ENCODE assay signal across 28 cellular contexts in genomic region chr9:16716631-16717030, GRCh38.
"Had no signal": no experiment of that assay in that cellular context is flagged by ENCODE, and none has a peak within 500 bp of the region (broad histone marks: within the 10 kb centered on the region; RNA-seq: fewer than 3 reads in every experiment).

No MANE protein-coding gene starts in this region.

- H3K27me3 Mint-ChIP-seq: activated T-helper 17 cell treated with anti-CD3 and anti-CD28 coated beads, Interleukin-2, amount 50 U/mL, for 72 hours; central memory CD8-positive, alpha-beta T cell had no signal

- FAIRE-seq: bronchial epithelial cell, frontal cortex had no signal

- H3K4me3 ChIP-seq: coronary artery, dorsolateral prefrontal cortex had no signal

- H3K27me3 ChIP-seq: brain microvascular endothelial cell had no signal

- H3K4me1 Mint-ChIP-seq: activated T-helper 17 cell treated with anti-CD3 and anti-CD28 coated beads, Interleukin-2, amount 50 U/mL, for 72 hours; central memory CD8-positive, alpha-beta T cell had no signal

- H3K4me3 Mint-ChIP-seq: activated CD8-positive, alpha-beta T cell treated with anti-CD3 and anti-CD28 coated beads for 36 hours; activated naive CD8-positive, alpha-beta T cell; activated T-cell treated with anti-CD3 and anti-CD28 coated beads, Interleukin-2, amount 50 U/mL, for 4 hours; activated T-helper 17 cell treated with anti-CD3 and anti-CD28 coated beads, Interleukin-2, amount 50 U/mL, for 72 hours; central memory CD8-positive, alpha-beta T cell; dendritic cell treated with granulocyte-macrophage colony-stimulating factor and Interleukin-4, amounts not matched to agents 40 ng/mL and 50 ng/mL, for 4 days; endodermal cell had no signal

- H3K36me3 ChIP-seq: brain microvascular endothelial cell had no signal

- H3K27ac Mint-ChIP-seq: activated CD8-positive, alpha-beta T cell treated with anti-CD3 and anti-CD28 coated beads for 36 hours; activated naive CD8-positive, alpha-beta T cell; activated T-helper 17 cell treated with anti-CD3 and anti-CD28 coated beads, Interleukin-2, amount 50 U/mL, for 72 hours; dendritic cell treated with granulocyte-macrophage colony-stimulating factor and Interleukin-4, amounts not matched to agents 40 ng/mL and 50 ng/mL, for 4 days; endodermal cell had no signal

- ATAC-seq: activated CD8-positive, alpha-beta T cell treated with anti-CD3 and anti-CD28 coated beads for 36 hours; activated T-cell treated with anti-CD3 and anti-CD28 coated beads, Interleukin-2, amount 50 U/mL, for 4 hours; activated T-helper 17 cell treated with anti-CD3 and anti-CD28 coated beads, Interleukin-2, amount 50 U/mL, for 72 hours; esophagus mucosa had no signal

- H3K9me3 Mint-ChIP-seq: activated CD8-positive, alpha-beta T cell treated with anti-CD3 and anti-CD28 coated beads for 36 hours; dendritic cell treated with granulocyte-macrophage colony-stimulating factor and Interleukin-4, amounts not matched to agents 40 ng/mL and 50 ng/mL, for 4 days; endodermal cell had no signal

- H3K27ac ChIP-seq: brain microvascular endothelial cell, coronary artery, dorsolateral prefrontal cortex had no signal

- H3K36me3 Mint-ChIP-seq: activated naive CD8-positive, alpha-beta T cell had no signal

- DNase-seq: activated CD4-positive, alpha-beta T cell treated with anti-CD3 and anti-CD28 coated beads for 1 hour; activated CD4-positive, alpha-beta T cell treated with anti-CD3 and anti-CD28 coated beads for 4 hours; activated CD4-positive, alpha-beta T cell treated with anti-CD3 and anti-CD28 coated beads, Interleukin-2, amount 50 U/mL, for 1 hour; activated CD4-positive, alpha-beta T cell treated with anti-CD3 and anti-CD28 coated beads, Interleukin-2, amount 50 U/mL, for 48 hours; activated CD8-positive, alpha-beta memory T cell treated with anti-CD3 and anti-CD28 coated beads for 24 hours; activated CD8-positive, alpha-beta T cell treated with anti-CD3 and anti-CD28 coated beads for 36 hours; activated effector memory CD4-positive, alpha-beta T cell treated with Interleukin-2 at 50 U/mL for 16 hours; activated gamma-delta T cell treated with Interleukin-2 at 50 U/mL for 16 hours; activated naive CD4-positive, alpha-beta T cell treated with anti-CD3 and anti-CD28 coated beads, Interleukin-2, amount 50 U/mL, for 16 hours; activated naive CD4-positive, alpha-beta T cell treated with Interleukin-2 at 50 U/mL for 16 hours; activated T-cell treated with anti-CD3 and anti-CD28 coated beads, Interleukin-2, amount 50 U/mL, for 4 hours; amniotic stem cell; anterior cingulate cortex; brain microvascular endothelial cell; dorsolateral prefrontal cortex; effector memory CD4-positive, alpha-beta T cell; endodermal cell; foreskin fibroblast; head of caudate nucleus; T-helper 2 cell had no signal
